In the genomic region with DNA sequence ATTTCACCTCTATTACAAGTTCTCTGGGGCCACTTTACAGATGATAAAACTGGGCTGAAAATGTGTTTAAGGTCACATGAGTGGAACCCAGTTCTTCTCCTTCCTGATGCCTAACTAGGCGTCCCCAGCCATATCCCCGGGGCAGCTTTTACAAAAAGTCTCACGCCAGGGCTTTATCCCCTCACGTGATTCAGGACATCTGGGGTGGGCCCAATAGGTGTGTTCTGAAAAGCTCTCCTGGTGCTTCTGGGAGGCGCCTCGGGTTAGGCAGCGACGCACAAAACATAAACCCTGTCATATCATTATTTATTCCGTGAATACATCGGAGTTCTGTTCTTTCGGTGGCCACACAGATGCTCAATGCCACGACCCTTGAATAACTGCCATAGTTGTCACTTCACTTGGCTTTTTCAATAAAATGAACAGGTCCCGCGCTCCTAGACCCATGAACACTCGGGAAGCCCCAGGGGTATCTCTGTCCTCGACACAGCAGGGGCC, we compare ENCODE assay signal across 8 cellular contexts. TPM values are rescaled to one million over a fixed set of nuclear protein-coding genes. Genes with fewer than 3 reads are reported as not detected.
DNase-seq lines count a peak whose midpoint lies in the region; FAIRE-seq and TF ChIP-seq lines count a peak whose summit lies in the region.

No MANE protein-coding gene starts in this region.

- no peaks in the 10 kb centered on the region for H3K79me2 ChIP-seq in SU-DHL-6 (ENCODE audit: insufficient read depth, low read length)

- H3K36me3 ChIP-seq in H7 (replicated peaks; ENCODE audit: control insufficient read depth, insufficient read depth, low read length) (no peaks in the 10 kb centered on the region), SU-DHL-6 (ENCODE audit: low read length) (no peaks in the 10 kb centered on the region), small intestine (ENCODE audit: control insufficient read depth in 2 of 2, insufficient read depth in 2 of 2, low read length in 2 of 2) (no peaks in the 10 kb centered on the region)

- H3K4me3 ChIP-seq in H7 (ENCODE audit: insufficient read depth, low read depth, low read length) (peak overlapping the region; percentile 58), SU-DHL-6 (ENCODE audit: insufficient read depth, low read length, poor library complexity, severe bottlenecking) (peak overlapping the region; percentile 59), small intestine (ENCODE audit: low read depth in 1 of 2, low read length in 2 of 2) (peak overlapping the region; percentile 68 to 86)

- no peaks in the 10 kb centered on the region for H3K4me1 ChIP-seq in small intestine (ENCODE audit: control insufficient read depth in 2 of 2, insufficient read depth in 1 of 2, low read depth in 1 of 2, low read length in 1 of 2)

- DNase-seq in G401 (ENCODE audit: low spot score) = peak; percentile 11
- DNase-seq in H7 = peak; percentile 53
- DNase-seq in glutamatergic neuron = no peak
- DNase-seq in small intestine = peak; percentile 35
- no peak for DNase-seq in HCEC 1CT
- no peak for DNase-seq in head of caudate nucleus
- DNase-seq in DMS79 (lab: John Stamatoyannopoulos, UW) = no peak

- peaks cover 19% of the 10 kb centered on the region for H3K27me3 Mint-ChIP-seq in glutamatergic neuron (ENCODE audit: unreplicated experiment)

- peaks cover 64% of the 10 kb centered on the region for H3K27me3 ChIP-seq in H7 (ENCODE audit: control insufficient read depth, insufficient read depth, low read length)
- H3K27me3 ChIP-seq in SU-DHL-6 (ENCODE audit: low read length) = no peaks in the 10 kb centered on the region
- H3K27me3 ChIP-seq in small intestine (ENCODE audit: control insufficient read depth in 2 of 2, insufficient read depth in 2 of 2, low read length in 2 of 2) = no peaks in the 10 kb centered on the region

- peak overlapping the region; percentile 73 for H2AFZ ChIP-seq in SU-DHL-6 (ENCODE audit: low read depth, low read length, severe bottlenecking)

- 0 to 4% (median 2%) methylated on average over 16 of the region's 16 CpGs for WGBS in small intestine, 3 donors

- no peaks in the 10 kb centered on the region for H3F3A ChIP-seq in SU-DHL-6 (ENCODE audit: insufficient read depth)

- FAIRE-seq in small intestine (lab: Jason Lieb, UNC) = no peak

- peak overlapping the region; percentile 87 for H3K9ac ChIP-seq in SU-DHL-6 (ENCODE audit: low read length)

- intact Hi-C loops in head of caudate nucleus (cut with DNase I) = no loop called here

- H4K20me1 ChIP-seq in SU-DHL-6 (ENCODE audit: low read depth, low read length) = no peaks in the 10 kb centered on the region

- in situ Hi-C loops in G401 (cut with HindIII; ENCODE audit: low sequenced_read_pairs) = no loop called here

- no peak overlapping the region for H3K27ac Mint-ChIP-seq in glutamatergic neuron (ENCODE audit: unreplicated experiment)

- H3K9me2 ChIP-seq in SU-DHL-6 (replicated peaks; ENCODE audit: insufficient read depth, low read length) = no peaks in the 10 kb centered on the region

- no peaks in the 10 kb centered on the region for H3K4me1 Mint-ChIP-seq in glutamatergic neuron (ENCODE audit: low read depth, unreplicated experiment)

- no peaks in the 10 kb centered on the region for H3K36me3 Mint-ChIP-seq in glutamatergic neuron (ENCODE audit: unreplicated experiment)

- peaks cover 6% of the 10 kb centered on the region for H3K9me3 Mint-ChIP-seq in glutamatergic neuron (ENCODE audit: unreplicated experiment)

- H3K27ac ChIP-seq in SU-DHL-6 (ENCODE audit: low read depth, low read length) = no peak overlapping the region
- peak overlapping the region; percentile 96 to 98 for H3K27ac ChIP-seq in small intestine (ENCODE audit: low read depth in 1 of 2, low read length in 1 of 2)

- H3K4me3 Mint-ChIP-seq in glutamatergic neuron (ENCODE audit: unreplicated experiment) = peak overlapping the region; percentile 92

- peak overlapping the region; percentile 64 for H3K4me2 ChIP-seq in SU-DHL-6 (ENCODE audit: low read depth, low read length, poor library complexity, severe bottlenecking)

- H3K9me3 ChIP-seq in SU-DHL-6 (ENCODE audit: insufficient read depth, low read length) (no peaks in the 10 kb centered on the region), small intestine (ENCODE audit: control insufficient read depth, low read depth) (no peaks in the 10 kb centered on the region)

- TF ChIP-seq CTCF in SU-DHL-6 (IDR thresholded peaks at IDR 0.05; ENCODE audit: insufficient read depth, low read length, poor library complexity, severe bottlenecking) (no peak), glutamatergic neuron (IDR thresholded peaks at IDR 0.05; ENCODE audit: partially characterized antibody, unreplicated experiment) (no peak)

RNA-seq across cellular contexts. Expression of gene SF3B5, which starts 32.1 kb away (rescaled TPM):
- 100 and 214 TPM in 2 replicates for total RNA-seq in G401 (2014; rRNA removed; shearing (Covaris generic))
- 129 and 171 TPM in 2 replicates for total RNA-seq in H7 (2014; rRNA removed; shearing (Covaris generic))
- 98.0 TPM for total RNA-seq in glutamatergic neuron (ENCODE audit: unreplicated experiment)
- polyA plus RNA-seq in small intestine = 100 to 1,000 TPM; 212 to 363 (median 281) TPM

RNA-seq across cellular contexts. Expression of gene PLAGL1, which starts 55.2 kb away (rescaled TPM):
- 5.5 and 9.9 TPM in 2 replicates for total RNA-seq in G401 (2014; rRNA removed; shearing (Covaris generic))
- 0.07 and 1.7 TPM in 2 replicates for total RNA-seq in H7 (2014; rRNA removed; shearing (Covaris generic))
- total RNA-seq in glutamatergic neuron (ENCODE audit: unreplicated experiment) = 0.69 TPM
- polyA plus RNA-seq in small intestine = 1 to 10 TPM; 2.7 to 9.0 (median 2.9) TPM

Comparison
In these comparisons a context has a peak if more than half of its experiments do, and no peak if none do; other contexts are left out.
1. DNase-seq: peak in G401 (single experiment), H7 (single experiment) and small intestine (single experiment); none in glutamatergic neuron (single experiment), HCEC 1CT (single experiment), head of caudate nucleus (0 of 42) and DMS79 (single experiment).
2. Peak in every context shown above with its lines, with median percentiles within 50 percentile points of each other: H3K4me3 ChIP-seq.